In genomic region chr15:99983171-99983891, GRCh38 we compare ENCODE assay signal across 1 cellular context.
TF ChIP-seq lines count a peak whose summit lies in the region.

No MANE protein-coding gene starts in this region.

TF ChIP-seq in GM23338, 12 proteins besides CTCF, POLR2A, EP300 and RAD21 (continued from another document):
- TF ChIP-seq ZNF462 (CRISPR knock-in tag; IDR thresholded peaks at IDR 0.05) (no peak), POLR2AphosphoS5 (IDR thresholded peaks at IDR 0.05; ENCODE audit: low read depth) (0 out of 2 replicates have a peak, but pooled peaks have one; percentile 10), EZH2 (IDR thresholded peaks at IDR 0.05; ENCODE audit: low read depth, unreplicated experiment) (no peak), ZNF114 (CRISPR knock-in tag; IDR thresholded peaks at IDR 0.05) (no peak), ETS1 (IDR thresholded peaks at IDR 0.05) (peak; percentile 55; the same call in 1 of the 2 replicates), REST (IDR thresholded peaks at IDR 0.05; ENCODE audit: unreplicated experiment) (no peak)
TF ChIP-seq in GM23338: peak in this region for 2.
